In genomic region chr2:196954001-196954400, GRCh38 we compare ENCODE assay signal across 31 cellular contexts. TPM values are rescaled to one million over a fixed set of nuclear protein-coding genes. Genes with fewer than 3 reads are reported as not detected.
A peak's percentile ranks its signal among the peaks of the same experiment; 100 is the strongest.
DNase-seq lines count a peak whose midpoint lies in the region; ATAC-seq and TF ChIP-seq lines count a peak whose summit lies in the region.
"Had no signal": no experiment of that assay in that cellular context is flagged by ENCODE, and none has a peak within 500 bp of the region (broad histone marks: within the 10 kb centered on the region; RNA-seq: fewer than 3 reads in every experiment).

No MANE protein-coding gene starts in this region.

- ATAC-seq in activated T-cell treated with anti-CD3 and anti-CD28 coated beads, Interleukin-2, amount 50 U/mL, for 4 hours, result no peak
- ATAC-seq: CD8-positive, alpha-beta T cell; foreskin keratinocyte; HCT116; heart right ventricle; left cardiac atrium; right cardiac atrium had no signal

- H3K4me1 ChIP-seq in HUES48 (ENCODE audit: control insufficient read depth, insufficient read depth, low read length) (peaks cover 37% of the 10 kb centered on the region), Caco-2 (0 out of 2 replicates have a peak, but pooled peaks cover 4% of the 10 kb centered on the region)
- H3K4me1 ChIP-seq: esophagus muscularis mucosa, heart right ventricle, parathyroid adenoma, tibial artery had no signal

- no peak overlapping the region for H3K4me3 Mint-ChIP-seq in activated T-cell treated with anti-CD3 and anti-CD28 coated beads, Interleukin-2, amount 50 U/mL, for 4 hours
- no peak overlapping the region for H3K4me3 Mint-ChIP-seq in Caco-2 (ENCODE audit: unreplicated experiment)
- H3K4me3 Mint-ChIP-seq: activated T-cell treated with anti-CD3 and anti-CD28 coated beads, Interleukin-2, amount 50 U/mL, for 24 hours; B cell; CD8-positive, alpha-beta T cell; dendritic cell treated with granulocyte-macrophage colony-stimulating factor and Interleukin-4, amounts not matched to agents 40 ng/mL and 50 ng/mL, for 4 days; memory B cell; T-helper 2 cell treated with Interferon-gamma antibody and Interleukin-4, amounts not matched to agents 5 μg/mL and 100 μg/mL, for 36 hours had no signal

- no peak overlapping the region for H3K27ac Mint-ChIP-seq in Caco-2 (ENCODE audit: unreplicated experiment)
- H3K27ac Mint-ChIP-seq: activated T-cell treated with anti-CD3 and anti-CD28 coated beads, Interleukin-2, amount 50 U/mL, for 24 hours; B cell; CD8-positive, alpha-beta T cell; dendritic cell treated with granulocyte-macrophage colony-stimulating factor and Interleukin-4, amounts not matched to agents 40 ng/mL and 50 ng/mL, for 4 days; memory B cell; T-helper 2 cell treated with Interferon-gamma antibody and Interleukin-4, amounts not matched to agents 5 μg/mL and 100 μg/mL, for 36 hours had no signal

- no TSS peak for BruUV-seq in Caco-2 (replicated peaks; lab: Mats Ljungman, UMichigan)

- no peaks in the 10 kb centered on the region for H3K4me1 Mint-ChIP-seq in activated T-cell treated with anti-CD3 and anti-CD28 coated beads, Interleukin-2, amount 50 U/mL, for 4 hours (ENCODE audit: low read depth)
- no peaks in the 10 kb centered on the region for H3K4me1 Mint-ChIP-seq in Caco-2 (ENCODE audit: low read depth, unreplicated experiment)
- H3K4me1 Mint-ChIP-seq: B cell, memory B cell had no signal

- POLR2A ChIA-PET in Caco-2 (lab: Charles Lee), result no interaction called here

- DNase-seq in COLO668 (lab: John Stamatoyannopoulos, UW; ENCODE audit: unreplicated experiment) (peak; percentile 3), NCI-H2081 (lab: John Stamatoyannopoulos, UW) (peak; percentile 91 to 98), NCI-H774 (lab: John Stamatoyannopoulos, UW) (peak; percentile 85), inferior parietal cortex (ENCODE audit: extremely low spot score) (no peak), RPMI8226 (no peak), Caco-2 (no peak)
- no peak for DNase-seq in activated T-cell treated with anti-CD3 and anti-CD28 coated beads, Interleukin-2, amount 50 U/mL, for 4 hours
- DNase-seq: activated CD4-positive, alpha-beta T cell treated with anti-CD3 and anti-CD28 coated beads for 4 hours; activated gamma-delta T cell treated with Interleukin-2 at 50 U/mL for 16 hours; activated T-cell treated with anti-CD3 and anti-CD28 coated beads, Interleukin-2, amount 50 U/mL, for 24 hours; caudate nucleus; CD8-positive, alpha-beta T cell; foreskin keratinocyte; heart right ventricle; KG1; left cardiac atrium; NCI-H2171; NK-92 treated with Interleukin-12 subunit alpha and Interleukin-12 subunit beta, amount 100 ng/mL, for 24 hours; PC-9; right cardiac atrium; Right ventricle myocardium superior; stimulated activated CD4-positive, alpha-beta T cell treated with anti-CD3 and anti-CD28 coated beads, Interleukin-2, amount 100 ng/mL, for 24 hours; tibial artery had no signal

- H3K9ac ChIP-seq in HUES48 (ENCODE audit: low read depth, low read length), result no peak overlapping the region
- H3K9ac ChIP-seq: parathyroid adenoma had no signal

- CTCF ChIA-PET in Caco-2 (lab: Charles Lee), result no interaction called here

- TF ChIP-seq CTCF in Caco-2 (IDR thresholded peaks at IDR 0.05; ENCODE audit: insufficient read depth in 1 of 2, low read depth in 1 of 2, low read length in 1 of 2, severe bottlenecking in 1 of 2, unreplicated experiment in 1 of 2), result no peak

- no peaks in the 10 kb centered on the region for H3K36me3 ChIP-seq in HUES48 (ENCODE audit: control insufficient read depth, insufficient read depth, low read length)
- no peaks in the 10 kb centered on the region for H3K36me3 ChIP-seq in Caco-2 (ENCODE audit: control insufficient read depth, insufficient read depth, low read length)
- H3K36me3 ChIP-seq: esophagus muscularis mucosa, heart right ventricle, tibial artery had no signal

- H3K27me3 ChIP-seq in HUES48 (ENCODE audit: control insufficient read depth, insufficient read depth, low read length) (no peaks in the 10 kb centered on the region), Caco-2 (replicated peaks; ENCODE audit: control insufficient read depth, insufficient read depth, low read length) (no peaks in the 10 kb centered on the region)
- H3K27me3 ChIP-seq: esophagus muscularis mucosa, foreskin keratinocyte, heart right ventricle, tibial artery had no signal

- no peak overlapping the region for H3K4me3 ChIP-seq in HUES48 (ENCODE audit: low read depth, low read length)
- H3K4me3 ChIP-seq in Caco-2 (ENCODE audit: low read depth, low read length), result no peak overlapping the region
- H3K4me3 ChIP-seq: esophagus muscularis mucosa, heart right ventricle, PC-9, tibial artery had no signal

- no peaks in the 10 kb centered on the region for H3K9me3 Mint-ChIP-seq in activated T-cell treated with anti-CD3 and anti-CD28 coated beads, Interleukin-2, amount 50 U/mL, for 4 hours
- no peaks in the 10 kb centered on the region for H3K9me3 Mint-ChIP-seq in Caco-2 (ENCODE audit: unreplicated experiment)
- H3K9me3 Mint-ChIP-seq: activated T-cell treated with anti-CD3 and anti-CD28 coated beads, Interleukin-2, amount 50 U/mL, for 24 hours; CD8-positive, alpha-beta T cell; memory B cell had no signal

- no peaks in the 10 kb centered on the region for H3K36me3 Mint-ChIP-seq in activated T-cell treated with anti-CD3 and anti-CD28 coated beads, Interleukin-2, amount 50 U/mL, for 4 hours (ENCODE audit: insufficient read depth)
- H3K36me3 Mint-ChIP-seq in Caco-2 (ENCODE audit: insufficient read depth, unreplicated experiment), result no peaks in the 10 kb centered on the region
- H3K36me3 Mint-ChIP-seq: CD8-positive, alpha-beta T cell; memory B cell had no signal

- H3K27ac ChIP-seq in HUES48 (ENCODE audit: low read depth, low read length), result peak overlapping the region; percentile 70
- H3K27ac ChIP-seq: esophagus muscularis mucosa, foreskin keratinocyte, heart right ventricle, parathyroid adenoma, PC-9, tibial artery had no signal

- intact Hi-C loops in Caco-2 (cut with micrococcal nuclease; ENCODE audit: unreplicated experiment), result no loop called here

- no peaks in the 10 kb centered on the region for H3K9me3 ChIP-seq in HUES48 (ENCODE audit: control insufficient read depth, insufficient read depth, low read length)
- H3K9me3 ChIP-seq in Caco-2, result no peaks in the 10 kb centered on the region
- H3K9me3 ChIP-seq: esophagus muscularis mucosa, heart right ventricle, tibial artery had no signal

- peaks cover 5% of the 10 kb centered on the region for H3K27me3 Mint-ChIP-seq in activated T-cell treated with anti-CD3 and anti-CD28 coated beads, Interleukin-2, amount 50 U/mL, for 4 hours (ENCODE audit: low read depth)
- H3K27me3 Mint-ChIP-seq in Caco-2 (ENCODE audit: insufficient read depth, unreplicated experiment), result peaks cover 11% of the 10 kb centered on the region
- H3K27me3 Mint-ChIP-seq: activated T-cell treated with anti-CD3 and anti-CD28 coated beads, Interleukin-2, amount 50 U/mL, for 24 hours; dendritic cell treated with granulocyte-macrophage colony-stimulating factor and Interleukin-4, amounts not matched to agents 40 ng/mL and 50 ng/mL, for 4 days had no signal

RNA-seq across cellular contexts. Expression of gene PGAP1, which starts 27.5 kb away (rescaled TPM):
- total RNA-seq in activated T-cell treated with anti-CD3 and anti-CD28 coated beads, Interleukin-2, amount 50 U/mL, for 4 hours, result 1 to 10 TPM; 5.7 to 7.5 (median 6.5) TPM
- 5.6 and 6.4 TPM in 2 replicates for total RNA-seq in Caco-2 (2022)

Comparison
In these comparisons a context has a peak if more than half of its experiments do, and no peak if none do; other contexts are left out.
1. DNase-seq: peak in COLO668 (single experiment), NCI-H2081 (2 of 2) and NCI-H774 (single experiment); none in inferior parietal cortex (single experiment), RPMI8226 (single experiment), activated T-cell treated with anti-CD3 and anti-CD28 coated beads, Interleukin-2, amount 50 U/mL, for 4 hours (single experiment) and Caco-2 (0 of 2).